In the genomic region with DNA sequence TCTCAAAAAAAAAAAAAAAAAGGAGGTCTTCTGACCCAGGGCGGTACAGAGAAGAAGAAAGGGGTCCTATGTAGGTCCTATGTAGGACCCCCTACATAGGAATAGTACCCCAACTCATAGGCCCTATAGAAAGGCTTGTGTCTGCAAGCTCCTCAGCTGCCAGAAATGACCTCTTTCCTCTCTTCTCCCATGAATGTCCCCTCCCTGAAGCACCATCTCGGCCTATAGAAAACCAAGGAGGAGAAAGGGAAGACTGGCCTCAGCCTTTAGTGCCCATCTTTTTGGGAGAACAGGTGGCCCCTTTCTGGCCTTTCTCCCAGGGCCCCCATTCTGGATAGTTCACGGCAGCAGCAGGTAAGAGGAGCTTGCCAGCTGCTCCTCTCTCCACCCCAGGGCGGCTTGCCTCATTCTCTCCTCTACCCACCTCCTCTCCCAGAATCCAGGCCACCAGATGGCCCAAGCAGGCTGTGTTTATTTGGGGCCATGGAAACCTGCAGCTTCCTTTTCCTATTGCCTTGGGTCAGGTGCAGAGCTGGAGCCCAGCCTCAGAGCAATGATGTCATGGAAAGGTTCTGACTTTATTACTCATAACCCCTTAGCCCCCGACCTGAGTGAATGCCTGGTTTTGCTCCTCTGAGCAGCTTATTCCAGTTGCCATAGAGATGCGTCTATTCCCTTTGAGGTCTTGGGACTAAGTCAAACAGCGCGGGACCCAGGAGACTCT, we compare ENCODE assay signal across 1 cellular context.
A peak's percentile ranks its signal among the peaks of the same experiment; 100 is the strongest.
TF ChIP-seq lines count a peak whose summit lies in the region.

No MANE protein-coding gene starts in this region.

TF ChIP-seq in HEK293, 187 proteins besides CTCF, POLR2A, EP300 and RAD21 (continued from another document and continues in another):
- TF ChIP-seq GLI2 (tag by site-specific recombination; IDR thresholded peaks at IDR 0.05; ENCODE audit: borderline replicate concordance, low read depth): no peak
- TF ChIP-seq, protein P1, sequence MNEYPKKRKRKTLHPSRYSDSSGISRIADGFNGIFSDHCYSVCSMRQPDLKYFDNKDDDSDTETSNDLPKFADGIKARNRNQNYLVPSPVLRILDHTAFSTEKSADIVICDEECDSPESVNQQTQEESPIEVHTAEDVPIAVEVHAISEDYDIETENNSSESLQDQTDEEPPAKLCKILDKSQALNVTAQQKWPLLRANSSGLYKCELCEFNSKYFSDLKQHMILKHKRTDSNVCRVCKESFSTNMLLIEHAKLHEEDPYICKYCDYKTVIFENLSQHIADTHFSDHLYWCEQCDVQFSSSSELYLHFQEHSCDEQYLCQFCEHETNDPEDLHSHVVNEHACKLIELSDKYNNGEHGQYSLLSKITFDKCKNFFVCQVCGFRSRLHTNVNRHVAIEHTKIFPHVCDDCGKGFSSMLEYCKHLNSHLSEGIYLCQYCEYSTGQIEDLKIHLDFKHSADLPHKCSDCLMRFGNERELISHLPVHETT (tag by site-specific recombination; IDR thresholded peaks at IDR 0.05): no peak; the same call in 1 of the 2 replicates
- TF ChIP-seq GLIS1 (tag by site-specific recombination; IDR thresholded peaks at IDR 0.05): peak; percentile 63
- no peak for TF ChIP-seq ZNF140 (tag by site-specific recombination; IDR thresholded peaks at IDR 0.05)
- peak; percentile 35 for TF ChIP-seq SP3 (tag by site-specific recombination; IDR thresholded peaks at IDR 0.05)
- TF ChIP-seq ZNF335 (tag by site-specific recombination; conservative IDR thresholded peaks at IDR 0.05): peak; percentile 94
- TF ChIP-seq, protein P2, sequence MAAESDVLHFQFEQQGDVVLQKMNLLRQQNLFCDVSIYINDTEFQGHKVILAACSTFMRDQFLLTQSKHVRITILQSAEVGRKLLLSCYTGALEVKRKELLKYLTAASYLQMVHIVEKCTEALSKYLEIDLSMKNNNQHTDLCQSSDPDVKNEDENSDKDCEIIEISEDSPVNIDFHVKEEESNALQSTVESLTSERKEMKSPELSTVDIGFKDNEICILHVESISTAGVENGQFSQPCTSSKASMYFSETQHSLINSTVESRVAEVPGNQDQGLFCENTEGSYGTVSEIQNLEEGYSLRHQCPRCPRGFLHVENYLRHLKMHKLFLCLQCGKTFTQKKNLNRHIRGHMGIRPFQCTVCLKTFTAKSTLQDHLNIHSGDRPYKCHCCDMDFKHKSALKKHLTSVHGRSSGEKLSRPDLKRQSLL (tag by site-specific recombination; IDR thresholded peaks at IDR 0.05): peak; percentile 69
- TF ChIP-seq KLF8 (tag by site-specific recombination; IDR thresholded peaks at IDR 0.05): peak; percentile 45; the same call in 1 of the 2 replicates
- TF ChIP-seq HOXA7 (CRISPR knock-in tag; IDR thresholded peaks at IDR 0.05; ENCODE audit: borderline replicate concordance): no peak
- TF ChIP-seq, protein P3, sequence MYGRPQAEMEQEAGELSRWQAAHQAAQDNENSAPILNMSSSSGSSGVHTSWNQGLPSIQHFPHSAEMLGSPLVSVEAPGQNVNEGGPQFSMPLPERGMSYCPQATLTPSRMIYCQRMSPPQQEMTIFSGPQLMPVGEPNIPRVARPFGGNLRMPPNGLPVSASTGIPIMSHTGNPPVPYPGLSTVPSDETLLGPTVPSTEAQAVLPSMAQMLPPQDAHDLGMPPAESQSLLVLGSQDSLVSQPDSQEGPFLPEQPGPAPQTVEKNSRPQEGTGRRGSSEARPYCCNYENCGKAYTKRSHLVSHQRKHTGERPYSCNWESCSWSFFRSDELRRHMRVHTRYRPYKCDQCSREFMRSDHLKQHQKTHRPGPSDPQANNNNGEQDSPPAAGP (tag by site-specific recombination; IDR thresholded peaks at IDR 0.05): 0 out of 2 replicates have a peak, but pooled peaks have one; percentile 54
- TF ChIP-seq, protein P4, sequence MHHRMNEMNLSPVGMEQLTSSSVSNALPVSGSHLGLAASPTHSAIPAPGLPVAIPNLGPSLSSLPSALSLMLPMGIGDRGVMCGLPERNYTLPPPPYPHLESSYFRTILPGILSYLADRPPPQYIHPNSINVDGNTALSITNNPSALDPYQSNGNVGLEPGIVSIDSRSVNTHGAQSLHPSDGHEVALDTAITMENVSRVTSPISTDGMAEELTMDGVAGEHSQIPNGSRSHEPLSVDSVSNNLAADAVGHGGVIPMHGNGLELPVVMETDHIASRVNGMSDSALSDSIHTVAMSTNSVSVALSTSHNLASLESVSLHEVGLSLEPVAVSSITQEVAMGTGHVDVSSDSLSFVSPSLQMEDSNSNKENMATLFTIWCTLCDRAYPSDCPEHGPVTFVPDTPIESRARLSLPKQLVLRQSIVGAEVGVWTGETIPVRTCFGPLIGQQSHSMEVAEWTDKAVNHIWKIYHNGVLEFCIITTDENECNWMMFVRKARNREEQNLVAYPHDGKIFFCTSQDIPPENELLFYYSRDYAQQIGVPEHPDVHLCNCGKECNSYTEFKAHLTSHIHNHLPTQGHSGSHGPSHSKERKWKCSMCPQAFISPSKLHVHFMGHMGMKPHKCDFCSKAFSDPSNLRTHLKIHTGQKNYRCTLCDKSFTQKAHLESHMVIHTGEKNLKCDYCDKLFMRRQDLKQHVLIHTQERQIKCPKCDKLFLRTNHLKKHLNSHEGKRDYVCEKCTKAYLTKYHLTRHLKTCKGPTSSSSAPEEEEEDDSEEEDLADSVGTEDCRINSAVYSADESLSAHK (tag by site-specific recombination; IDR thresholded peaks at IDR 0.05): peak; percentile 90
- TF ChIP-seq SCRT2 (tag by site-specific recombination; IDR thresholded peaks at IDR 0.05): peak; percentile 62; the same call in 1 of the 2 replicates
- TF ChIP-seq ZNF600 (tag by site-specific recombination; IDR thresholded peaks at IDR 0.05): peak; percentile 86
- TF ChIP-seq, protein P5, sequence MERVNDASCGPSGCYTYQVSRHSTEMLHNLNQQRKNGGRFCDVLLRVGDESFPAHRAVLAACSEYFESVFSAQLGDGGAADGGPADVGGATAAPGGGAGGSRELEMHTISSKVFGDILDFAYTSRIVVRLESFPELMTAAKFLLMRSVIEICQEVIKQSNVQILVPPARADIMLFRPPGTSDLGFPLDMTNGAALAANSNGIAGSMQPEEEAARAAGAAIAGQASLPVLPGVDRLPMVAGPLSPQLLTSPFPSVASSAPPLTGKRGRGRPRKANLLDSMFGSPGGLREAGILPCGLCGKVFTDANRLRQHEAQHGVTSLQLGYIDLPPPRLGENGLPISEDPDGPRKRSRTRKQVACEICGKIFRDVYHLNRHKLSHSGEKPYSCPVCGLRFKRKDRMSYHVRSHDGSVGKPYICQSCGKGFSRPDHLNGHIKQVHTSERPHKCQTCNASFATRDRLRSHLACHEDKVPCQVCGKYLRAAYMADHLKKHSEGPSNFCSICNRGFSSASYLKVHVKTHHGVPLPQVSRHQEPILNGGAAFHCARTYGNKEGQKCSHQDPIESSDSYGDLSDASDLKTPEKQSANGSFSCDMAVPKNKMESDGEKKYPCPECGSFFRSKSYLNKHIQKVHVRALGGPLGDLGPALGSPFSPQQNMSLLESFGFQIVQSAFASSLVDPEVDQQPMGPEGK (tag by site-specific recombination; IDR thresholded peaks at IDR 0.05): peak; percentile 95
- no peak for TF ChIP-seq ZEB2 (tag by site-specific recombination; IDR thresholded peaks at IDR 0.05)
- TF ChIP-seq BCL11B (tag by site-specific recombination; IDR thresholded peaks at IDR 0.05; ENCODE audit: low read depth): no peak
- TF ChIP-seq ZFP69B (tag by site-specific recombination; IDR thresholded peaks at IDR 0.05): peak; percentile 43
- no peak for TF ChIP-seq ZFP41 (tag by site-specific recombination; IDR thresholded peaks at IDR 0.05; ENCODE audit: borderline replicate concordance)
- TF ChIP-seq ZNF366 (tag by site-specific recombination; conservative IDR thresholded peaks at IDR 0.05): peak; percentile 73
- TF ChIP-seq ZNF670 (tag by site-specific recombination; IDR thresholded peaks at IDR 0.05; ENCODE audit: low read depth): no peak
- no peak for TF ChIP-seq ZNF747 (tag by site-specific recombination; IDR thresholded peaks at IDR 0.05)
- no peak for TF ChIP-seq ZNF837 (tag by site-specific recombination; IDR thresholded peaks at IDR 0.05)
- TF ChIP-seq ZNF792 (tag by site-specific recombination; IDR thresholded peaks at IDR 0.05): no peak
- TF ChIP-seq KLF9 (tag by site-specific recombination; IDR thresholded peaks at IDR 0.05; ENCODE audit: low read depth): 0 out of 2 replicates have a peak, but pooled peaks have one; percentile 9
- no peak for TF ChIP-seq ZNF121 (tag by site-specific recombination; IDR thresholded peaks at IDR 0.05)
- TF ChIP-seq, protein P6, sequence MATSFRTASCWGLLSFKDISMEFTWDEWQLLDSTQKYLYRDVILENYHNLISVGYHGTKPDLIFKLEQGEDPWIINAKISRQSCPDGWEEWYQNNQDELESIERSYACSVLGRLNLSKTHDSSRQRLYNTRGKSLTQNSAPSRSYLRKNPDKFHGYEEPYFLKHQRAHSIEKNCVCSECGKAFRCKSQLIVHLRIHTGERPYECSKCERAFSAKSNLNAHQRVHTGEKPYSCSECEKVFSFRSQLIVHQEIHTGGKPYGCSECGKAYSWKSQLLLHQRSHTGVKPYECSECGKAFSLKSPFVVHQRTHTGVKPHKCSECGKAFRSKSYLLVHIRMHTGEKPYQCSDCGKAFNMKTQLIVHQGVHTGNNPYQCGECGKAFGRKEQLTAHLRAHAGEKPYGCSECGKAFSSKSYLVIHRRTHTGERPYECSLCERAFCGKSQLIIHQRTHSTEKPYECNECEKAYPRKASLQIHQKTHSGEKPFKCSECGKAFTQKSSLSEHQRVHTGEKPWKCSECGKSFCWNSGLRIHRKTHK (tag by site-specific recombination; IDR thresholded peaks at IDR 0.05): no peak
- no peak for TF ChIP-seq ZNF623 (tag by site-specific recombination; IDR thresholded peaks at IDR 0.05)
- TF ChIP-seq ZBTB1 (tag by site-specific recombination; IDR thresholded peaks at IDR 0.05): no peak
- TF ChIP-seq OSR2 (tag by site-specific recombination; IDR thresholded peaks at IDR 0.05): peak; percentile 50
- TF ChIP-seq, protein P7, sequence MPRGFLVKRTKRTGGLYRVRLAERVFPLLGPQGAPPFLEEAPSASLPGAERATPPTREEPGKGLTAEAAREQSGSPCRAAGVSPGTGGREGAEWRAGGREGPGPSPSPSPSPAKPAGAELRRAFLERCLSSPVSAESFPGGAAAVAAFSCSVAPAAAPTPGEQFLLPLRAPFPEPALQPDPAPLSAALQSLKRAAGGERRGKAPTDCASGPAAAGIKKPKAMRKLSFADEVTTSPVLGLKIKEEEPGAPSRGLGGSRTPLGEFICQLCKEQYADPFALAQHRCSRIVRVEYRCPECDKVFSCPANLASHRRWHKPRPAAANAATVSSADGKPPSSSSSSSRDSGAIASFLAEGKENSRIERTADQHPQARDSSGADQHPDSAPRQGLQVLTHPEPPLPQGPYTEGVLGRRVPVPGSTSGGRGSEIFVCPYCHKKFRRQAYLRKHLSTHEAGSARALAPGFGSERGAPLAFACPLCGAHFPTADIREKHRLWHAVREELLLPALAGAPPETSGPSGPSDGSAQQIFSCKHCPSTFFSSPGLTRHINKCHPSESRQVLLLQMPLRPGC (tag by site-specific recombination; IDR thresholded peaks at IDR 0.05): peak; percentile 10; the same call in 1 of the 2 replicates
- TF ChIP-seq, protein P8, sequence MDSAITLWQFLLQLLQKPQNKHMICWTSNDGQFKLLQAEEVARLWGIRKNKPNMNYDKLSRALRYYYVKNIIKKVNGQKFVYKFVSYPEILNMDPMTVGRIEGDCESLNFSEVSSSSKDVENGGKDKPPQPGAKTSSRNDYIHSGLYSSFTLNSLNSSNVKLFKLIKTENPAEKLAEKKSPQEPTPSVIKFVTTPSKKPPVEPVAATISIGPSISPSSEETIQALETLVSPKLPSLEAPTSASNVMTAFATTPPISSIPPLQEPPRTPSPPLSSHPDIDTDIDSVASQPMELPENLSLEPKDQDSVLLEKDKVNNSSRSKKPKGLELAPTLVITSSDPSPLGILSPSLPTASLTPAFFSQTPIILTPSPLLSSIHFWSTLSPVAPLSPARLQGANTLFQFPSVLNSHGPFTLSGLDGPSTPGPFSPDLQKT (IDR thresholded peaks at IDR 0.05; ENCODE audit: borderline replicate concordance, low read depth, low read length): no peak
- TF ChIP-seq ZNF610 (tag by site-specific recombination; IDR thresholded peaks at IDR 0.05; ENCODE audit: borderline replicate concordance): no peak
- no peak for TF ChIP-seq ZNF544 (tag by site-specific recombination; IDR thresholded peaks at IDR 0.05)
- peak; percentile 49 for TF ChIP-seq ZNF654 (tag by site-specific recombination; IDR thresholded peaks at IDR 0.05; ENCODE audit: low read depth)
- TF ChIP-seq, protein P9, sequence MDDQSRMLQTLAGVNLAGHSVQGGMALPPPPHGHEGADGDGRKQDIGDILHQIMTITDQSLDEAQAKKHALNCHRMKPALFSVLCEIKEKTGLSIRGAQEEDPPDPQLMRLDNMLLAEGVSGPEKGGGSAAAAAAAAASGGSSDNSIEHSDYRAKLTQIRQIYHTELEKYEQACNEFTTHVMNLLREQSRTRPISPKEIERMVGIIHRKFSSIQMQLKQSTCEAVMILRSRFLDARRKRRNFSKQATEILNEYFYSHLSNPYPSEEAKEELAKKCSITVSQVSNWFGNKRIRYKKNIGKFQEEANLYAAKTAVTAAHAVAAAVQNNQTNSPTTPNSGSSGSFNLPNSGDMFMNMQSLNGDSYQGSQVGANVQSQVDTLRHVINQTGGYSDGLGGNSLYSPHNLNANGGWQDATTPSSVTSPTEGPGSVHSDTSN (CRISPR knock-in tag; IDR thresholded peaks at IDR 0.05): no peak
- peak; percentile 70 for TF ChIP-seq SP7 (tag by site-specific recombination; IDR thresholded peaks at IDR 0.05)
- TF ChIP-seq PRDM1 (tag by site-specific recombination; IDR thresholded peaks at IDR 0.05): 0 out of 2 replicates have a peak, but pooled peaks have one; percentile 20
- TF ChIP-seq, protein P10, sequence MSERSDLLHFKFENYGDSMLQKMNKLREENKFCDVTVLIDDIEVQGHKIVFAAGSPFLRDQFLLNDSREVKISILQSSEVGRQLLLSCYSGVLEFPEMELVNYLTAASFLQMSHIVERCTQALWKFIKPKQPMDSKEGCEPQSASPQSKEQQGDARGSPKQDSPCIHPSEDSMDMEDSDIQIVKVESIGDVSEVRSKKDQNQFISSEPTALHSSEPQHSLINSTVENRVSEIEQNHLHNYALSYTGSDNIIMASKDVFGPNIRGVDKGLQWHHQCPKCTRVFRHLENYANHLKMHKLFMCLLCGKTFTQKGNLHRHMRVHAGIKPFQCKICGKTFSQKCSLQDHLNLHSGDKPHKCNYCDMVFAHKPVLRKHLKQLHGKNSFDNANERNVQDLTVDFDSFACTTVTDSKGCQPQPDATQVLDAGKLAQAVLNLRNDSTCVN (tag by site-specific recombination; optimal IDR thresholded peaks at IDR 0.05): no peak
- TF ChIP-seq ZNF391 (tag by site-specific recombination; IDR thresholded peaks at IDR 0.05; ENCODE audit: borderline replicate concordance, low read depth): no peak
- no peak for TF ChIP-seq ZNF558 (tag by site-specific recombination; IDR thresholded peaks at IDR 0.05)
- TF ChIP-seq IKZF3 (tag by site-specific recombination; IDR thresholded peaks at IDR 0.05): peak; percentile 70; the same call in 1 of the 2 replicates
- TF ChIP-seq ZNF292 (tag by site-specific recombination; IDR thresholded peaks at IDR 0.05; ENCODE audit: borderline replicate concordance, low read depth): no peak
- no peak for TF ChIP-seq ZNF529 (tag by site-specific recombination; IDR thresholded peaks at IDR 0.05; ENCODE audit: insufficient replicate concordance)
- peak; percentile 52; the same call in 1 of the 2 replicates for TF ChIP-seq ZBTB48 (tag by site-specific recombination; IDR thresholded peaks at IDR 0.05)
- TF ChIP-seq ZNF776 (tag by site-specific recombination; IDR thresholded peaks at IDR 0.05; ENCODE audit: borderline replicate concordance): no peak
